ENCODE assay signal across 13 cellular contexts in genomic region chr1:179807691-179808485, GRCh38.
DNase-seq lines count a peak whose midpoint lies in the region; ATAC-seq and TF ChIP-seq lines count a peak whose summit lies in the region.
"Had no signal": no experiment of that assay in that cellular context is flagged by ENCODE, and none has a peak within 500 bp of the region (broad histone marks: within the 10 kb centered on the region; RNA-seq: fewer than 3 reads in every experiment).

No MANE protein-coding gene starts in this region.

- DNase-seq in AG04449 (ENCODE audit: low read depth, low spot score) (peak; percentile 70), brain microvascular endothelial cell (peak; percentile 97), kidney glomerular epithelial cell (lab: John Stamatoyannopoulos, UW) (peak; percentile 49), CD14-positive monocyte (ENCODE audit: low spot score) (no peak), Calu3 (no peak), body of pancreas (no peak)
- DNase-seq: esophagus squamous epithelium, NCI-H1930 had no signal

- in situ Hi-C loops in brain microvascular endothelial cell (cut with HindIII; ENCODE audit: low pct_ligation_motif_present, low sequenced_read_pairs), result no loop called here

- WGBS in body of pancreas, 2 donors, result 73 to 78% methylated on average over 7 to 11 of the region's 11 CpGs

- no peak for TF ChIP-seq POLR2A in body of pancreas (IDR thresholded peaks at IDR 0.05)

- peaks cover 2% of the 10 kb centered on the region for H3K4me1 Mint-ChIP-seq in CD14-positive monocyte
- peaks cover 10% of the 10 kb centered on the region for H3K4me1 Mint-ChIP-seq in Calu3 (ENCODE audit: low read depth, unreplicated experiment)

- peaks cover 2 to 9% (median 7%) of the 10 kb centered on the region in 3 donors for H3K27me3 Mint-ChIP-seq in CD14-positive monocyte (ENCODE audit: low read depth in 3 of 3)
- H3K27me3 Mint-ChIP-seq in Calu3 (ENCODE audit: unreplicated experiment), result peaks cover 76% of the 10 kb centered on the region

- intact Hi-C loops in CD14-positive monocyte (cut with micrococcal nuclease), result loop anchor here in 1 of 2 donors (5.0 kb wide), 1 partner anchor 731 kb away; no protein-coding TSS in a partner anchor
- intact Hi-C loops in Calu3 (cut with micrococcal nuclease; ENCODE audit: unreplicated experiment), result no loop called here
- intact Hi-C loops in body of pancreas (cut with DNase I), result no loop called here

- TF ChIP-seq CTCF in AG04449 (IDR thresholded peaks at IDR 0.05; ENCODE audit: insufficient read depth, low read length, missing control alignments) (no peak), brain microvascular endothelial cell (IDR thresholded peaks at IDR 0.05; ENCODE audit: low read depth, low read length, missing control alignments) (no peak), CD14-positive monocyte (IDR thresholded peaks at IDR 0.05) (no peak), Calu3 (IDR thresholded peaks at IDR 0.05; ENCODE audit: unreplicated experiment) (no peak), body of pancreas (IDR thresholded peaks at IDR 0.05) (no peak)

- H3K9me3 ChIP-seq in HUES48 (ENCODE audit: control insufficient read depth, insufficient read depth, low read length), result no peaks in the 10 kb centered on the region
- no peaks in the 10 kb centered on the region for H3K9me3 ChIP-seq in body of pancreas
- H3K9me3 ChIP-seq: esophagus squamous epithelium, upper lobe of left lung had no signal

- H3K4me3 ChIP-seq in AG04449 (ENCODE audit: low read depth, low read length), result no peak overlapping the region
- no peak overlapping the region for H3K4me3 ChIP-seq in HUES48 (ENCODE audit: low read depth, low read length)
- no peak overlapping the region for H3K4me3 ChIP-seq in brain microvascular endothelial cell (ENCODE audit: low read depth, low read length)
- H3K4me3 ChIP-seq in body of pancreas, result no peak overlapping the region
- H3K4me3 ChIP-seq: esophagus squamous epithelium, upper lobe of left lung had no signal

- H3K27me3 ChIP-seq in HUES48 (ENCODE audit: control insufficient read depth, insufficient read depth, low read length), result no peaks in the 10 kb centered on the region
- H3K27me3 ChIP-seq in brain microvascular endothelial cell (replicated peaks), result peaks cover 55% of the 10 kb centered on the region
- no peaks in the 10 kb centered on the region for H3K27me3 ChIP-seq in body of pancreas
- H3K27me3 ChIP-seq: upper lobe of left lung had no signal

- no peak for ATAC-seq in HG03432 (IDR thresholded peaks at IDR 0.05; ENCODE audit: unreplicated experiment)
- no peak for ATAC-seq in body of pancreas

- H3K9me3 Mint-ChIP-seq in CD14-positive monocyte (no peaks in the 10 kb centered on the region), Calu3 (ENCODE audit: low read depth, unreplicated experiment) (no peaks in the 10 kb centered on the region)

- H3K36me3 ChIP-seq in HUES48 (ENCODE audit: control insufficient read depth, insufficient read depth, low read length) (no peaks in the 10 kb centered on the region), brain microvascular endothelial cell (replicated peaks) (no peaks in the 10 kb centered on the region), body of pancreas (replicated peaks in 1 of 2; ENCODE audit: insufficient read depth in 1 of 2, low read depth in 2 of 2) (no peaks in the 10 kb centered on the region)
- H3K36me3 ChIP-seq: esophagus squamous epithelium, upper lobe of left lung had no signal

- H3K27ac ChIP-seq in HUES48 (ENCODE audit: low read depth, low read length), result peak overlapping the region; percentile 50
- peak overlapping the region; percentile 45 for H3K27ac ChIP-seq in brain microvascular endothelial cell
- no peak overlapping the region for H3K27ac ChIP-seq in body of pancreas
- H3K27ac ChIP-seq: esophagus squamous epithelium, upper lobe of left lung, VCaP had no signal

- POLR2A ChIA-PET in AG04449 (lab: Yijun Ruan, JAX), result no interaction called here

- BruUV-seq in Calu3 (replicated peaks; lab: Mats Ljungman, UMichigan), result no TSS peak

- H3K27ac Mint-ChIP-seq in CD14-positive monocyte (peak overlapping the region in 1 of 7 donors; percentile 17), Calu3 (ENCODE audit: unreplicated experiment) (no peak overlapping the region)
- H3K27ac Mint-ChIP-seq: activated naive CD8-positive, alpha-beta T cell had no signal

- H3K36me3 Mint-ChIP-seq in CD14-positive monocyte (no peaks in the 10 kb centered on the region), Calu3 (ENCODE audit: insufficient read depth, unreplicated experiment) (no peaks in the 10 kb centered on the region)
- H3K36me3 Mint-ChIP-seq: activated naive CD8-positive, alpha-beta T cell had no signal

- H3K4me1 ChIP-seq in HUES48 (ENCODE audit: control insufficient read depth, insufficient read depth, low read length) (no peaks in the 10 kb centered on the region), body of pancreas (no peaks in the 10 kb centered on the region)

- no peak overlapping the region for H3K9ac ChIP-seq in HUES48 (ENCODE audit: low read depth, low read length)

- CTCF ChIA-PET in AG04449 (lab: Yijun Ruan, JAX) (interaction anchor here (0.6 to 15.2 kb wide), 9 partner anchors 7 to 371 kb away, joined by 3 to 869 read pairs (median 17); no protein-coding TSS in a partner anchor), Calu3 (lab: Charles Lee) (interaction anchor here (1.1 kb wide), 1 partner anchor 105 kb away, joined by 3 read pairs; no protein-coding TSS in a partner anchor)

- H3K4me3 Mint-ChIP-seq in CD14-positive monocyte (no peak overlapping the region), Calu3 (ENCODE audit: low read depth, unreplicated experiment) (no peak overlapping the region)
- H3K4me3 Mint-ChIP-seq: activated naive CD8-positive, alpha-beta T cell had no signal

Comparison
In these comparisons a context has a peak if more than half of its experiments do, and no peak if none do; other contexts are left out.
1. DNase-seq: peak in AG04449 (single experiment), brain microvascular endothelial cell (single experiment) and kidney glomerular epithelial cell (single experiment); none in CD14-positive monocyte (single experiment), Calu3 (single experiment) and body of pancreas (0 of 4).
2. H3K27ac ChIP-seq: peak in HUES48 (single experiment) and brain microvascular endothelial cell (single experiment); none in body of pancreas (0 of 4).